8 cellular contexts compared by ENCODE assay signal in the genomic region with DNA sequence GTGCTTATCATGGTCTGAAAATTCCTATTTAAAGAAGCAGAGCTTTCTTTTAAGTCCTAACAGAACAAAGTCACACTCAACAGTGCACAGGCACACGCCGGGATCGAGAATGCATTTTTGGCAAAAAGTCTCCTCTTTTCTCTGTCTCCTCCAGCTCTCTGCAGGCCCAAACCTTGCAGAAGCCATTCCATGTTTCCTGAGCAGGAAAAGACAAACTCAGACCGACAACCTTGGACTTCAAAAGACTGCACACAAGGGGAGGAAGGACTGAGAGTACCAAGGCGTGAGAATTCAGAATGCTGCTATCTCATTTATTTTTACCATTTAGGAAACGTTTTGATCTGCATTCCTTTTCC.
A peak's percentile ranks its signal among the peaks of the same experiment; 100 is the strongest.
DNase-seq lines count a peak whose midpoint lies in the region; TF ChIP-seq lines count a peak whose summit lies in the region.

No MANE protein-coding gene starts in this region.

- no peak overlapping the region for H2BK5ac ChIP-seq in trophoblast cell (ENCODE audit: low read depth, low read length, poor library complexity)

- no peak overlapping the region for H3K18ac ChIP-seq in trophoblast cell (ENCODE audit: low read length)

- DNase-seq in GM23248 (peak; percentile 49), globus pallidus (ENCODE audit: low spot score) (peak; percentile 65), smooth muscle cell (lab: John Stamatoyannopoulos, UW; ENCODE audit: unreplicated experiment) (no peak), DMS53 treated with DMSO at 0.1 percent for 48 hours (lab: John Stamatoyannopoulos, UW; ENCODE audit: unreplicated experiment) (no peak), trophoblast cell (no peak), NCI-H2107 (lab: John Stamatoyannopoulos, UW) (no peak), COLO829 (ENCODE audit: low spot score) (no peak)

- H3K4me3 ChIP-seq in GM23248 (peak overlapping the region; percentile 71), WI38 (ENCODE audit: low read depth, low read length) (peak overlapping the region; percentile 65), smooth muscle cell (peak overlapping the region; percentile 59), trophoblast cell (ENCODE audit: low read depth, low read length) (no peak overlapping the region)

- H2AK5ac ChIP-seq in trophoblast cell (ENCODE audit: low read length) = no peak overlapping the region

- no peak overlapping the region for H3K23ac ChIP-seq in trophoblast cell (ENCODE audit: low read length)

- H2BK12ac ChIP-seq in trophoblast cell (ENCODE audit: low read length) = no peak overlapping the region

- peaks cover 3% of the 10 kb centered on the region for H3K79me1 ChIP-seq in trophoblast cell (ENCODE audit: low read length)

- 0 to 1% methylated on average over 6 of the region's 6 CpGs for WGBS in GM23248 (ENCODE audit: low coverage in 1 of 2, low lambda C conversion rate in 2 of 2, missing lambda C conversion rate in 2 of 2), 2 experiments
- WGBS in smooth muscle cell (ENCODE audit: low lambda C conversion rate) = 22% methylated on average over 6 of the region's 6 CpGs
- no CpG with 5 or more reads among the region's 6 CpGs for WGBS in trophoblast cell (ENCODE audit: extremely low coverage, insufficient coverage, insufficient read length)

- H3K4ac ChIP-seq in trophoblast cell (ENCODE audit: low read depth, low read length) = no peak overlapping the region

- TF ChIP-seq CTCF in WI38 (IDR thresholded peaks at IDR 0.05; ENCODE audit: low read depth, low read length) (no peak), smooth muscle cell (IDR thresholded peaks at IDR 0.05; ENCODE audit: borderline replicate concordance, insufficient read depth, poor library complexity, severe bottlenecking) (no peak)

- no peaks in the 10 kb centered on the region for H3K9me3 ChIP-seq in GM23248 (ENCODE audit: low read depth)
- H3K9me3 ChIP-seq in smooth muscle cell (replicated peaks; ENCODE audit: low read depth) = no peaks in the 10 kb centered on the region
- no peaks in the 10 kb centered on the region for H3K9me3 ChIP-seq in trophoblast cell (ENCODE audit: insufficient read depth, low read depth, low read length)

- H3K36me3 ChIP-seq in GM23248 (ENCODE audit: low read depth) (no peaks in the 10 kb centered on the region), smooth muscle cell (ENCODE audit: low read depth) (no peaks in the 10 kb centered on the region), trophoblast cell (ENCODE audit: control insufficient read depth in 1 of 2, insufficient read depth in 2 of 2, low read length in 2 of 2) (no peaks in the 10 kb centered on the region)

- no peaks in the 10 kb centered on the region for H3K27me3 ChIP-seq in GM23248 (replicated peaks; ENCODE audit: insufficient read depth)
- no peaks in the 10 kb centered on the region for H3K27me3 ChIP-seq in smooth muscle cell (ENCODE audit: low read depth)
- H3K27me3 ChIP-seq in trophoblast cell (ENCODE audit: insufficient read depth, low read length) = no peaks in the 10 kb centered on the region

- no peak overlapping the region for H3K14ac ChIP-seq in trophoblast cell (ENCODE audit: low read length)

- H4K12ac ChIP-seq in trophoblast cell (ENCODE audit: low read depth, low read length) = no peak overlapping the region

- peaks cover 20% of the 10 kb centered on the region for H3F3A ChIP-seq in GM23248 (ENCODE audit: insufficient read depth)
- H3F3A ChIP-seq in smooth muscle cell (ENCODE audit: low read depth) = peaks cover 12% of the 10 kb centered on the region

- no peaks in the 10 kb centered on the region for H3K9me2 ChIP-seq in GM23248 (ENCODE audit: insufficient read depth)

- no peak overlapping the region for H2BK120ac ChIP-seq in trophoblast cell (ENCODE audit: insufficient read depth, low read length, poor library complexity)

- H4K91ac ChIP-seq in trophoblast cell (ENCODE audit: low read depth, low read length) = no peak overlapping the region

- peak overlapping the region; percentile 88 for H3K4me2 ChIP-seq in GM23248 (ENCODE audit: unreplicated experiment)
- peak overlapping the region; percentile 93 for H3K4me2 ChIP-seq in smooth muscle cell
- no peak overlapping the region for H3K4me2 ChIP-seq in trophoblast cell (ENCODE audit: low read length)

- peak overlapping the region; percentile 89 for H3K9ac ChIP-seq in GM23248
- H3K9ac ChIP-seq in smooth muscle cell (ENCODE audit: low read depth) = peak overlapping the region; percentile 91
- H3K9ac ChIP-seq in trophoblast cell (ENCODE audit: low read length) = no peak overlapping the region

- H2AFZ ChIP-seq in GM23248 (peak overlapping the region; percentile 96), smooth muscle cell (ENCODE audit: low read depth) (peak overlapping the region; percentile 77), trophoblast cell (ENCODE audit: insufficient read depth, low read length, poor library complexity) (no peak overlapping the region)

- no peak overlapping the region for H4K8ac ChIP-seq in trophoblast cell (ENCODE audit: low read depth, low read length)

- in situ Hi-C loops in GM23248 (cut with MboI) = loop anchor here (5.0 to 25.0 kb wide), 4 partner anchors 49 to 951 kb away; no protein-coding TSS in a partner anchor

- H4K20me1 ChIP-seq in GM23248 (ENCODE audit: insufficient read depth) (no peaks in the 10 kb centered on the region), smooth muscle cell (ENCODE audit: low read depth) (no peaks in the 10 kb centered on the region)

- peak overlapping the region; percentile 89 for H3K27ac ChIP-seq in GM23248
- peak overlapping the region; percentile 99 for H3K27ac ChIP-seq in smooth muscle cell (ENCODE audit: low read depth)
- H3K27ac ChIP-seq in trophoblast cell (ENCODE audit: low read depth, low read length) = no peak overlapping the region

- H3K4me1 ChIP-seq in GM23248 (ENCODE audit: insufficient read depth) (peaks cover 26% of the 10 kb centered on the region), smooth muscle cell (ENCODE audit: low read depth) (peaks cover 8% of the 10 kb centered on the region), trophoblast cell (ENCODE audit: control insufficient read depth in 1 of 2, insufficient read depth in 2 of 2, low read length in 2 of 2) (peaks cover 0 to 9% of the 10 kb centered on the region in 2 experiments)

- H3K79me2 ChIP-seq in GM23248 (ENCODE audit: insufficient read depth) (no peaks in the 10 kb centered on the region), smooth muscle cell (ENCODE audit: low read depth) (no peaks in the 10 kb centered on the region), trophoblast cell (ENCODE audit: control insufficient read depth, insufficient read depth, low read length, poor library complexity) (peaks cover 3% of the 10 kb centered on the region)

Comparison
In these comparisons a context has a peak if more than half of its experiments do, and no peak if none do; other contexts are left out.
1. DNase-seq: peak in GM23248 (single experiment) and globus pallidus (single experiment); none in smooth muscle cell (single experiment), DMS53 treated with DMSO at 0.1 percent for 48 hours (single experiment), trophoblast cell (0 of 2), NCI-H2107 (single experiment) and COLO829 (single experiment).